ENCODE assay signal across 22 cellular contexts in genomic region chr12:21839776-21840175, GRCh38.
DNase-seq lines count a peak whose midpoint lies in the region; ATAC-seq and TF ChIP-seq lines count a peak whose summit lies in the region.
"Had no signal": no experiment of that assay in that cellular context is flagged by ENCODE, and none has a peak within 500 bp of the region (broad histone marks: within the 10 kb centered on the region; RNA-seq: fewer than 3 reads in every experiment).

No MANE protein-coding gene starts in this region.

- no peak overlapping the region for H3K27ac ChIP-seq in Karpas-422 (ENCODE audit: low read length)
- H3K27ac ChIP-seq in gastrocnemius medialis = peak overlapping the region; percentile 0 to 41 (median 16)
- no peak overlapping the region for H3K27ac ChIP-seq in colonic mucosa
- H3K27ac ChIP-seq: A549; BLaER1 treated with 17β-estradiol and CSF1 and Interleukin-3, amounts not matched to agents 10 nM and 100 nM; GM23248 had no signal

- no peaks in the 10 kb centered on the region for H4K20me1 ChIP-seq in Karpas-422 (ENCODE audit: insufficient read depth, low read depth, low read length)
- H4K20me1 ChIP-seq: BLaER1 treated with 17β-estradiol and CSF1 and Interleukin-3, amounts not matched to agents 10 nM and 100 nM had no signal

- no peaks in the 10 kb centered on the region for H3K36me3 ChIP-seq in Karpas-422 (ENCODE audit: insufficient read depth, low read length)
- peaks cover 0 to 65% of the 10 kb centered on the region in 2 donors for H3K36me3 ChIP-seq in gastrocnemius medialis
- no peaks in the 10 kb centered on the region for H3K36me3 ChIP-seq in colonic mucosa
- H3K36me3 ChIP-seq: BE2C; BLaER1 treated with 17β-estradiol and CSF1 and Interleukin-3, amounts not matched to agents 10 nM and 100 nM had no signal

- H3K27me3 ChIP-seq in Karpas-422 (ENCODE audit: low read length) (no peaks in the 10 kb centered on the region), gastrocnemius medialis (no peaks in the 10 kb centered on the region), colonic mucosa (no peaks in the 10 kb centered on the region)
- H3K27me3 ChIP-seq: BE2C; BLaER1 treated with 17β-estradiol and CSF1 and Interleukin-3, amounts not matched to agents 10 nM and 100 nM had no signal

- no peak overlapping the region for H2AFZ ChIP-seq in Karpas-422 (ENCODE audit: low read length)
- H2AFZ ChIP-seq: GM23248 had no signal

- intact Hi-C loops in gastrocnemius medialis (cut with DNase I; ENCODE audit: low total_unique reads) = no loop called here
- intact Hi-C loops in colonic mucosa (cut with DNase I) = no loop called here

- TF ChIP-seq CTCF in gastrocnemius medialis (IDR thresholded peaks at IDR 0.05 in 4 of 5, conservative IDR thresholded peaks at IDR 0.05 in 1 of 5) (no peak), colonic mucosa (IDR thresholded peaks at IDR 0.05) (no peak)

- no peak overlapping the region for H3K4me2 ChIP-seq in Karpas-422 (ENCODE audit: low read depth, low read length, poor library complexity, severe bottlenecking)
- H3K4me2 ChIP-seq: A549; BLaER1 treated with 17β-estradiol and CSF1 and Interleukin-3, amounts not matched to agents 10 nM and 100 nM had no signal

- H3K4me3 ChIP-seq in Karpas-422 (ENCODE audit: low read length) (no peak overlapping the region), gastrocnemius medialis (no peak overlapping the region), colonic mucosa (no peak overlapping the region)
- H3K4me3 ChIP-seq: A549; BLaER1 treated with 17β-estradiol and CSF1 and Interleukin-3, amounts not matched to agents 10 nM and 100 nM; GM12878; GM23248 had no signal

- DNase-seq in Karpas-422 = peak; percentile 22
- DNase-seq in myocyte (ENCODE audit: low read depth) = peak; percentile 77
- DNase-seq in gastrocnemius medialis = no peak
- no peak for DNase-seq in NCI-H2029 (lab: John Stamatoyannopoulos, UW)
- DNase-seq in colonic mucosa = no peak
- no peak for DNase-seq in NK-92 (lab: John Stamatoyannopoulos, UW; ENCODE audit: unreplicated experiment)
- DNase-seq: 8988T; ACHN; AML-193; BE2C; CD4-positive, alpha-beta T cell; CD8-positive, alpha-beta memory T cell; DMS 273 treated with DMSO at 0.1 percent for 48 hours; DMS79; EL; GDM1; GM23248; H7; HCEC 1CT had no signal

- H3K9me3 ChIP-seq in Karpas-422 (ENCODE audit: low read length) (no peaks in the 10 kb centered on the region), gastrocnemius medialis (no peaks in the 10 kb centered on the region), colonic mucosa (no peaks in the 10 kb centered on the region)
- H3K9me3 ChIP-seq: A549; BE2C; BLaER1 treated with 17β-estradiol and CSF1 and Interleukin-3, amounts not matched to agents 10 nM and 100 nM had no signal

- in situ Hi-C loops in gastrocnemius medialis (cut with MboI; ENCODE audit: low sequenced_read_pairs in 4 of 4) = no loop called here

- H3K4me1 ChIP-seq in Karpas-422 (ENCODE audit: low read length) (no peaks in the 10 kb centered on the region), gastrocnemius medialis (no peaks in the 10 kb centered on the region), colonic mucosa (no peaks in the 10 kb centered on the region)
- H3K4me1 ChIP-seq: A549; BE2C; BLaER1 treated with 17β-estradiol and CSF1 and Interleukin-3, amounts not matched to agents 10 nM and 100 nM had no signal

- H3K79me2 ChIP-seq in Karpas-422 (ENCODE audit: low read length) = no peaks in the 10 kb centered on the region

- no peak for TF ChIP-seq POLR2A in gastrocnemius medialis (IDR thresholded peaks at IDR 0.05)

- no peak for ATAC-seq in gastrocnemius medialis
- ATAC-seq: A549, GM12878 had no signal

- no peaks in the 10 kb centered on the region for H3K9me2 ChIP-seq in Karpas-422 (replicated peaks; ENCODE audit: insufficient read depth, low read length)

- no peak overlapping the region for H3K9ac ChIP-seq in Karpas-422 (ENCODE audit: low read length)
- no peak overlapping the region for H3K9ac ChIP-seq in colonic mucosa (ENCODE audit: low read depth in 2 of 2, low read length in 2 of 2)
- H3K9ac ChIP-seq: BLaER1 treated with 17β-estradiol and CSF1 and Interleukin-3, amounts not matched to agents 10 nM and 100 nM; GM23248 had no signal

Comparison
In these comparisons a context has a peak if more than half of its experiments do, and no peak if none do; other contexts are left out.
1. DNase-seq: peak in Karpas-422 (single experiment) and myocyte (single experiment); none in gastrocnemius medialis (0 of 2), NCI-H2029 (single experiment), colonic mucosa (single experiment) and NK-92 (single experiment).
2. H3K27ac ChIP-seq: peak in gastrocnemius medialis (4 of 4); none in Karpas-422 (single experiment) and colonic mucosa (single experiment).